Comparison of ENCODE assay signal across 8 cellular contexts in genomic region chr19:38975861-38976271, GRCh38. TPM values are rescaled to one million over a fixed set of nuclear protein-coding genes. Genes with fewer than 3 reads are reported as not detected.
DNase-seq lines count a peak whose midpoint lies in the region; ATAC-seq and TF ChIP-seq lines count a peak whose summit lies in the region.

No MANE protein-coding gene starts in this region.

- peaks cover 4% of the 10 kb centered on the region for H3K4me1 Mint-ChIP-seq in CD14-positive monocyte
- peaks cover 29% of the 10 kb centered on the region for H3K4me1 Mint-ChIP-seq in activated CD4-positive, alpha-beta memory T cell treated with anti-CD3 and anti-CD28 coated beads, Interleukin-2, amount 10 ng/mL, durations not matched to agents 7 days and 5 days

- H3K4me2 ChIP-seq in smooth muscle cell, result peak overlapping the region; percentile 91

- H3K9me3 ChIP-seq in HUES48 (ENCODE audit: control insufficient read depth, insufficient read depth, low read length), result peaks cover 6% of the 10 kb centered on the region; the same call in 1 of the 2 replicates
- H3K9me3 ChIP-seq in smooth muscle cell (replicated peaks; ENCODE audit: low read depth), result no peaks in the 10 kb centered on the region

- under 1% methylated on average over 12 of the region's 22 CpGs for WGBS in smooth muscle cell (ENCODE audit: low lambda C conversion rate)

- peaks cover 9 to 21% (median 18%) of the 10 kb centered on the region in 7 donors for H3K9me3 Mint-ChIP-seq in CD14-positive monocyte
- peaks cover 8% of the 10 kb centered on the region for H3K9me3 Mint-ChIP-seq in activated CD4-positive, alpha-beta memory T cell treated with anti-CD3 and anti-CD28 coated beads, Interleukin-2, amount 10 ng/mL, durations not matched to agents 7 days and 5 days

- peaks cover 10% of the 10 kb centered on the region for H3K4me1 ChIP-seq in HUES48 (ENCODE audit: control insufficient read depth, insufficient read depth, low read length)
- peaks cover 15% of the 10 kb centered on the region for H3K4me1 ChIP-seq in smooth muscle cell (ENCODE audit: low read depth)

- no peaks in the 10 kb centered on the region for H3K27me3 ChIP-seq in HUES48 (ENCODE audit: control insufficient read depth, insufficient read depth, low read length)
- no peaks in the 10 kb centered on the region for H3K27me3 ChIP-seq in smooth muscle cell (ENCODE audit: low read depth)

- H3K36me3 ChIP-seq in HUES48 (ENCODE audit: control insufficient read depth, insufficient read depth, low read length) (no peaks in the 10 kb centered on the region), smooth muscle cell (ENCODE audit: low read depth) (no peaks in the 10 kb centered on the region)

- ATAC-seq in HG02759 (IDR thresholded peaks at IDR 0.05; ENCODE audit: unreplicated experiment), result no peak

- in situ Hi-C loops in astrocyte of the cerebellum (cut with HindIII; ENCODE audit: low sequenced_read_pairs), result no loop called here

- H2AFZ ChIP-seq in smooth muscle cell (ENCODE audit: low read depth), result peak overlapping the region; percentile 80

- H3K4me3 ChIP-seq in HUES48 (ENCODE audit: low read depth, low read length) (peak overlapping the region; percentile 88), astrocyte of the cerebellum (ENCODE audit: low read depth, low read length) (peak overlapping the region; percentile 76), smooth muscle cell (peak overlapping the region; percentile 72)

- H3K9ac ChIP-seq in HUES48 (ENCODE audit: low read depth, low read length), result peak overlapping the region; percentile 39; the same call in 1 of the 2 replicates
- peak overlapping the region; percentile 38 for H3K9ac ChIP-seq in smooth muscle cell (ENCODE audit: low read depth)

- DNase-seq in astrocyte of the cerebellum (ENCODE audit: low read depth) (no peak), iPS-NIHi11 (ENCODE audit: low spot score) (peak; percentile 38), smooth muscle cell (lab: John Stamatoyannopoulos, UW; ENCODE audit: unreplicated experiment) (no peak), CD14-positive monocyte (ENCODE audit: low spot score) (no peak), erythroblast (lab: John Stamatoyannopoulos, UW) (no peak)
- no peak for DNase-seq in activated CD4-positive, alpha-beta memory T cell treated with anti-CD3 and anti-CD28 coated beads, Interleukin-2, amount 10 ng/mL, durations not matched to agents 7 days and 5 days

- H3K79me2 ChIP-seq in smooth muscle cell (ENCODE audit: low read depth), result peaks cover 23% of the 10 kb centered on the region

- H3K27ac Mint-ChIP-seq in CD14-positive monocyte, result no peak overlapping the region
- no peak overlapping the region for H3K27ac Mint-ChIP-seq in activated CD4-positive, alpha-beta memory T cell treated with anti-CD3 and anti-CD28 coated beads, Interleukin-2, amount 10 ng/mL, durations not matched to agents 7 days and 5 days

- CTCF ChIA-PET in activated CD4-positive, alpha-beta memory T cell treated with anti-CD3 and anti-CD28 coated beads, Interleukin-2, amount 10 ng/mL, durations not matched to agents 7 days and 5 days (lab: Charles Lee), result no interaction called here

- H3K27ac ChIP-seq in HUES48 (ENCODE audit: low read depth, low read length), result peak overlapping the region; percentile 81
- H3K27ac ChIP-seq in smooth muscle cell (ENCODE audit: low read depth), result peak overlapping the region; percentile 64

- H3F3A ChIP-seq in smooth muscle cell (ENCODE audit: low read depth), result peaks cover 29% of the 10 kb centered on the region

- H3K36me3 Mint-ChIP-seq in CD14-positive monocyte, result peaks cover 0 to 1% of the 10 kb centered on the region in 2 donors
- H3K36me3 Mint-ChIP-seq in activated CD4-positive, alpha-beta memory T cell treated with anti-CD3 and anti-CD28 coated beads, Interleukin-2, amount 10 ng/mL, durations not matched to agents 7 days and 5 days (ENCODE audit: low read depth), result peaks cover 7% of the 10 kb centered on the region

- intact Hi-C loops in CD14-positive monocyte (cut with micrococcal nuclease), result no loop called here

- TF ChIP-seq CTCF in astrocyte of the cerebellum (IDR thresholded peaks at IDR 0.05; ENCODE audit: low read depth, low read length, missing control alignments), result no peak
- no peak for TF ChIP-seq CTCF in smooth muscle cell (IDR thresholded peaks at IDR 0.05; ENCODE audit: borderline replicate concordance, insufficient read depth, poor library complexity, severe bottlenecking)
- TF ChIP-seq CTCF in CD14-positive monocyte (IDR thresholded peaks at IDR 0.05), result no peak

- POLR2A ChIA-PET in activated CD4-positive, alpha-beta memory T cell treated with anti-CD3 and anti-CD28 coated beads, Interleukin-2, amount 10 ng/mL, durations not matched to agents 7 days and 5 days (lab: Charles Lee), result no interaction called here

- H3K4me3 Mint-ChIP-seq in CD14-positive monocyte, result peak overlapping the region in 1 of 2 donors; percentile 77
- H3K4me3 Mint-ChIP-seq in activated CD4-positive, alpha-beta memory T cell treated with anti-CD3 and anti-CD28 coated beads, Interleukin-2, amount 10 ng/mL, durations not matched to agents 7 days and 5 days, result no peak overlapping the region

- no peak for TF ChIP-seq POLR2A in erythroblast (IDR thresholded peaks at IDR 0.05; ENCODE audit: low read length)

- H3K27me3 Mint-ChIP-seq in CD14-positive monocyte (ENCODE audit: low read depth in 3 of 3), result peaks cover 29 to 48% (median 42%) of the 10 kb centered on the region in 3 donors
- peaks cover 25% of the 10 kb centered on the region for H3K27me3 Mint-ChIP-seq in activated CD4-positive, alpha-beta memory T cell treated with anti-CD3 and anti-CD28 coated beads, Interleukin-2, amount 10 ng/mL, durations not matched to agents 7 days and 5 days

- no peaks in the 10 kb centered on the region for H4K20me1 ChIP-seq in smooth muscle cell (ENCODE audit: low read depth)

RNA-seq across cellular contexts. Expression of gene FBXO17, which starts 0.3 kb away (rescaled TPM):
- 8.2 and 11.5 TPM in 2 replicates for total RNA-seq in smooth muscle cell
- polyA plus RNA-seq in smooth muscle cell, result 17.9 and 21.7 TPM in 2 replicates
- not detected for polyA plus RNA-seq in CD14-positive monocyte
- total RNA-seq in activated CD4-positive, alpha-beta memory T cell treated with anti-CD3 and anti-CD28 coated beads, Interleukin-2, amount 10 ng/mL, durations not matched to agents 7 days and 5 days, result under 1 TPM in 1 of 2 experiments, not detected in 1; 0.20 TPM

RNA-seq across cellular contexts. Expression of gene MRPS12, which starts 45.1 kb away (rescaled TPM):
- total RNA-seq in smooth muscle cell, result 15.5 and 25.7 TPM in 2 replicates
- polyA plus RNA-seq in smooth muscle cell (55.2 and 61.7 TPM in 2 replicates), CD14-positive monocyte (10 to 100 TPM; 73.0 to 81.5 TPM)
- total RNA-seq in activated CD4-positive, alpha-beta memory T cell treated with anti-CD3 and anti-CD28 coated beads, Interleukin-2, amount 10 ng/mL, durations not matched to agents 7 days and 5 days, result 10 to 100 TPM; 44.6 to 48.5 TPM

RNA-seq across cellular contexts. Expression of gene SARS2, which starts 45.3 kb away (rescaled TPM):
- 12.3 and 13.0 TPM in 2 replicates for total RNA-seq in smooth muscle cell
- polyA plus RNA-seq in smooth muscle cell (24.6 and 33.1 TPM in 2 replicates), CD14-positive monocyte (1 to 10 TPM; 8.1 to 8.3 TPM)
- total RNA-seq in activated CD4-positive, alpha-beta memory T cell treated with anti-CD3 and anti-CD28 coated beads, Interleukin-2, amount 10 ng/mL, durations not matched to agents 7 days and 5 days, result 10 to 100 TPM; 28.4 to 32.7 TPM

RNA-seq across cellular contexts. Expression of gene FBXO27, which starts 56.5 kb away (rescaled TPM):
- total RNA-seq in smooth muscle cell, result 1.9 and 5.3 TPM in 2 replicates
- polyA plus RNA-seq in smooth muscle cell, result 2.8 and 5.4 TPM in 2 replicates
- not detected for polyA plus RNA-seq in CD14-positive monocyte
- under 1 TPM in 1 of 2 experiments, not detected in 1; 0.18 TPM for total RNA-seq in activated CD4-positive, alpha-beta memory T cell treated with anti-CD3 and anti-CD28 coated beads, Interleukin-2, amount 10 ng/mL, durations not matched to agents 7 days and 5 days
